In genomic region chr10:114632869-114633715, GRCh38 we compare ENCODE assay signal across 8 cellular contexts. TPM values are rescaled to one million over a fixed set of nuclear protein-coding genes. Genes with fewer than 3 reads are reported as not detected.
DNase-seq lines count a peak whose midpoint lies in the region; ATAC-seq and TF ChIP-seq lines count a peak whose summit lies in the region.

No MANE protein-coding gene starts in this region.

- H3K27me3 ChIP-seq in osteoblast (ENCODE audit: insufficient read depth, low read length): peaks cover 45% of the 10 kb centered on the region

- DNase-seq in activated CD8-positive, alpha-beta T cell treated with anti-CD3 and anti-CD28 coated beads for 36 hours: peak; percentile 7
- DNase-seq in activated CD8-positive, alpha-beta T cell treated with anti-CD3 and anti-CD28 coated beads, Interleukin-2, amount 10 ng/mL, durations not matched to agents 7 days and 5 days: no peak
- DNase-seq in RPMI8226 (peak; percentile 73), fibroblast of peridontal ligament (ENCODE audit: extremely low read depth) (peak; percentile 49), osteoblast (ENCODE audit: insufficient read length, low spot score, missing footprints) (peak; percentile 93), cortex of kidney (lab: John Stamatoyannopoulos, UW) (no peak)

- H3K9me3 ChIP-seq in osteoblast (ENCODE audit: low read depth, low read length): no peaks in the 10 kb centered on the region

- H3K4me3 ChIP-seq in osteoblast (ENCODE audit: insufficient read depth, low read length): peak overlapping the region; percentile 74

- POLR2A ChIA-PET in activated CD8-positive, alpha-beta T cell treated with anti-CD3 and anti-CD28 coated beads for 36 hours (lab: Charles Lee): interaction anchor here (0.9 kb wide), 1 partner anchor 16 kb away, joined by 3 read pairs; no protein-coding TSS in a partner anchor
- POLR2A ChIA-PET in activated CD8-positive, alpha-beta T cell treated with anti-CD3 and anti-CD28 coated beads, Interleukin-2, amount 10 ng/mL, durations not matched to agents 7 days and 5 days (lab: Charles Lee): no interaction called here

- TF ChIP-seq CTCF in activated CD8-positive, alpha-beta T cell treated with anti-CD3 and anti-CD28 coated beads for 36 hours (IDR thresholded peaks at IDR 0.05): no peak
- no peak for TF ChIP-seq CTCF in osteoblast (IDR thresholded peaks at IDR 0.05; ENCODE audit: extremely low read depth, low read depth, low read length)

- no peaks in the 10 kb centered on the region for H4K20me1 ChIP-seq in osteoblast (ENCODE audit: insufficient read depth, low read length)

- H3K9me3 Mint-ChIP-seq in activated CD8-positive, alpha-beta T cell treated with anti-CD3 and anti-CD28 coated beads for 36 hours: no peaks in the 10 kb centered on the region
- no peaks in the 10 kb centered on the region for H3K9me3 Mint-ChIP-seq in activated CD8-positive, alpha-beta T cell treated with anti-CD3 and anti-CD28 coated beads, Interleukin-2, amount 10 ng/mL, durations not matched to agents 7 days and 5 days (ENCODE audit: insufficient read depth)

- H3K36me3 ChIP-seq in osteoblast (ENCODE audit: insufficient read depth, low read length): no peaks in the 10 kb centered on the region

- H3K4me1 ChIP-seq in osteoblast (ENCODE audit: insufficient read depth, low read length): peaks cover 38% of the 10 kb centered on the region

- CTCF ChIA-PET in activated CD8-positive, alpha-beta T cell treated with anti-CD3 and anti-CD28 coated beads for 36 hours (lab: Charles Lee): no interaction called here
- CTCF ChIA-PET in activated CD8-positive, alpha-beta T cell treated with anti-CD3 and anti-CD28 coated beads, Interleukin-2, amount 10 ng/mL, durations not matched to agents 7 days and 5 days (lab: Charles Lee): no interaction called here

- H2AFZ ChIP-seq in osteoblast (ENCODE audit: low read length): no peak overlapping the region

- intact Hi-C loops in activated CD8-positive, alpha-beta T cell treated with anti-CD3 and anti-CD28 coated beads for 36 hours (cut with micrococcal nuclease): no loop called here

- H3K27ac Mint-ChIP-seq in activated CD8-positive, alpha-beta T cell treated with anti-CD3 and anti-CD28 coated beads for 36 hours: no peak overlapping the region
- H3K27ac Mint-ChIP-seq in activated CD8-positive, alpha-beta T cell treated with anti-CD3 and anti-CD28 coated beads, Interleukin-2, amount 10 ng/mL, durations not matched to agents 7 days and 5 days: no peak overlapping the region

- no peaks in the 10 kb centered on the region for H3K36me3 Mint-ChIP-seq in activated CD8-positive, alpha-beta T cell treated with anti-CD3 and anti-CD28 coated beads for 36 hours (ENCODE audit: low read depth)
- H3K36me3 Mint-ChIP-seq in activated CD8-positive, alpha-beta T cell treated with anti-CD3 and anti-CD28 coated beads, Interleukin-2, amount 10 ng/mL, durations not matched to agents 7 days and 5 days (ENCODE audit: low read depth): no peaks in the 10 kb centered on the region

- no peaks in the 10 kb centered on the region for H3K79me2 ChIP-seq in osteoblast (ENCODE audit: insufficient read depth, low read length)

- H3K27ac ChIP-seq in osteoblast (ENCODE audit: low read depth, low read length): peak overlapping the region; percentile 44

- peaks cover 19% of the 10 kb centered on the region for H3K4me1 Mint-ChIP-seq in activated CD8-positive, alpha-beta T cell treated with anti-CD3 and anti-CD28 coated beads for 36 hours (ENCODE audit: low read depth)
- peaks cover 16% of the 10 kb centered on the region for H3K4me1 Mint-ChIP-seq in activated CD8-positive, alpha-beta T cell treated with anti-CD3 and anti-CD28 coated beads, Interleukin-2, amount 10 ng/mL, durations not matched to agents 7 days and 5 days (ENCODE audit: low read depth)

- peaks cover 37% of the 10 kb centered on the region for H3K27me3 Mint-ChIP-seq in activated CD8-positive, alpha-beta T cell treated with anti-CD3 and anti-CD28 coated beads for 36 hours
- H3K27me3 Mint-ChIP-seq in activated CD8-positive, alpha-beta T cell treated with anti-CD3 and anti-CD28 coated beads, Interleukin-2, amount 10 ng/mL, durations not matched to agents 7 days and 5 days (ENCODE audit: low read depth): peaks cover 45% of the 10 kb centered on the region

- ATAC-seq in activated CD8-positive, alpha-beta T cell treated with anti-CD3 and anti-CD28 coated beads for 36 hours: no peak
- ATAC-seq in activated CD8-positive, alpha-beta T cell treated with anti-CD3 and anti-CD28 coated beads, Interleukin-2, amount 10 ng/mL, durations not matched to agents 7 days and 5 days: no peak
- no peak for ATAC-seq in GM19463 (IDR thresholded peaks at IDR 0.05; ENCODE audit: unreplicated experiment)
- no peak for ATAC-seq in GM21825 (IDR thresholded peaks at IDR 0.05; ENCODE audit: unreplicated experiment)

- no peak overlapping the region for H3K4me3 Mint-ChIP-seq in activated CD8-positive, alpha-beta T cell treated with anti-CD3 and anti-CD28 coated beads for 36 hours
- no peak overlapping the region for H3K4me3 Mint-ChIP-seq in activated CD8-positive, alpha-beta T cell treated with anti-CD3 and anti-CD28 coated beads, Interleukin-2, amount 10 ng/mL, durations not matched to agents 7 days and 5 days

- H3K4me2 ChIP-seq in osteoblast (ENCODE audit: insufficient read depth, low read length): peak overlapping the region; percentile 95

RNA-seq across cellular contexts. Expression of gene ABLIM1, which starts 25.0 kb away (rescaled TPM):
- 100 to 1,000 TPM; 148 to 155 TPM for total RNA-seq in activated CD8-positive, alpha-beta T cell treated with anti-CD3 and anti-CD28 coated beads for 36 hours
- total RNA-seq in activated CD8-positive, alpha-beta T cell treated with anti-CD3 and anti-CD28 coated beads, Interleukin-2, amount 10 ng/mL, durations not matched to agents 7 days and 5 days: 10 to 100 TPM; 62.3 to 64.1 TPM
- total RNA-seq in osteoblast: 5.0 and 11.2 TPM in 2 replicates

Comparison
In these comparisons a context has a peak if more than half of its experiments do, and no peak if none do; other contexts are left out.
1. DNase-seq: peak in activated CD8-positive, alpha-beta T cell treated with anti-CD3 and anti-CD28 coated beads for 36 hours (single experiment), RPMI8226 (single experiment), fibroblast of peridontal ligament (single experiment) and osteoblast (single experiment); none in activated CD8-positive, alpha-beta T cell treated with anti-CD3 and anti-CD28 coated beads, Interleukin-2, amount 10 ng/mL, durations not matched to agents 7 days and 5 days (single experiment) and cortex of kidney (single experiment).